ENCODE assay signal across 14 cellular contexts in the genomic region with DNA sequence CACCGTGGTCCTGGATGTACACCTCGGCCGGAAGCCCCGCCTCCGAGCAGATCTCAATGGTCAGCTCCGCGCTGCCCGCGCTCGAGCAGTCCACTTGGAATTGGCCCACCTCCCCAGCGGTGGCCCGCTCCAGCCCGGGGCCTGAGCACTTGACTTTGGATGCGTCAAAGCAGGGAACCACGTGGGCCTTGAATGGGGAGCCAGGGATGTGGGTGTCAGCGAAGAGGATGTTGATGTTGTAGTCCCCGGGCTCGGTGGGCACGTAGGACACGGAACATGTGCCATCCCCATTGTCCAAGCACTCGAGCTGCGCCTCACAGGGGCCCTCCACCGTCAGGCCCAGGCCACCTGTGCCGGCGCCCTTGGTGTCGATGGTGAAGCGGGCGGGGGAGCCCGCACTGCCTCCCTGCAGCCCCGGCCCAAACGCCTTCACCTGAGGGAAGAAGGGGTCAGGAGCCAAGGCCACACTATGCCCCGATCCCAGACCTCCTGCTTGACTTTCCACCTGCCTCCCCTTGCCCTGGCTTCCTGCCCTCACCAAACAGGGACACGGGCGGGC. TPM values are rescaled to one million over a fixed set of nuclear protein-coding genes. Genes with fewer than 3 reads are reported as not detected.
DNase-seq lines count a peak whose midpoint lies in the region; ATAC-seq and TF ChIP-seq lines count a peak whose summit lies in the region.
"Had no signal": no experiment of that assay in that cellular context is flagged by ENCODE, and none has a peak within 500 bp of the region (broad histone marks: within the 10 kb centered on the region; RNA-seq: fewer than 3 reads in every experiment).

No MANE protein-coding gene starts in this region.

- intact Hi-C loops in CD4-positive, alpha-beta memory T cell (cut with micrococcal nuclease): no loop called here
- intact Hi-C loops in CD14-positive monocyte (cut with micrococcal nuclease) (no loop called here), posterior vena cava (cut with DNase I) (no loop called here)

- H3K4me3 ChIP-seq in CD4-positive, alpha-beta memory T cell (ENCODE audit: low read length in 2 of 2): no peak overlapping the region
- peak overlapping the region; percentile 38 for H3K4me3 ChIP-seq in coronary artery
- H3K4me3 ChIP-seq in stomach smooth muscle (ENCODE audit: low read length in 2 of 2): no peak overlapping the region
- H3K4me3 ChIP-seq: BLaER1 had no signal

- peak overlapping the region in 5 of 7 donors; percentile 52 to 91 (median 78) for H3K27ac Mint-ChIP-seq in CD4-positive, alpha-beta memory T cell
- H3K27ac Mint-ChIP-seq in HFFc6 (peak overlapping the region; percentile 42; the same call in 1 of the 2 replicates), CD14-positive monocyte (peak overlapping the region in 3 of 7 donors; percentile 60 to 79 (median 69))

- no peaks in the 10 kb centered on the region for H3K9me3 ChIP-seq in CD4-positive, alpha-beta memory T cell (ENCODE audit: control insufficient read depth in 1 of 2, low read length in 2 of 2)
- no peaks in the 10 kb centered on the region for H3K9me3 ChIP-seq in stomach smooth muscle (ENCODE audit: control insufficient read depth in 2 of 2, low read length in 2 of 2)
- H3K9me3 ChIP-seq: Caco-2 had no signal

- H3K36me3 ChIP-seq in CD4-positive, alpha-beta memory T cell (ENCODE audit: insufficient read depth, low read length): peaks cover 82% of the 10 kb centered on the region
- peaks cover 51 to 65% of the 10 kb centered on the region in 2 donors for H3K36me3 ChIP-seq in stomach smooth muscle (ENCODE audit: control insufficient read depth in 2 of 2, insufficient read depth in 2 of 2, low read length in 2 of 2)

- TF ChIP-seq CTCF in HFFc6 (IDR thresholded peaks at IDR 0.05): no peak
- no peak for TF ChIP-seq CTCF in coronary artery (IDR thresholded peaks at IDR 0.05)
- no peak for TF ChIP-seq CTCF in CD14-positive monocyte (IDR thresholded peaks at IDR 0.05)

- peak overlapping the region; percentile 46 for H3K27ac ChIP-seq in CD4-positive, alpha-beta memory T cell (ENCODE audit: low read depth, low read length)
- H3K27ac ChIP-seq in coronary artery: peak overlapping the region; percentile 37 to 72
- H3K27ac ChIP-seq in stomach smooth muscle (ENCODE audit: low read length): peak overlapping the region; percentile 73
- H3K27ac ChIP-seq: BLaER1 had no signal

- H3K9ac ChIP-seq in stomach smooth muscle (ENCODE audit: low read length in 2 of 2): no peak overlapping the region
- H3K9ac ChIP-seq: BLaER1 had no signal

- CTCF ChIA-PET in CD4-positive, alpha-beta memory T cell (lab: Charles Lee; ENCODE audit: partially characterized antibody): no interaction called here

- no peak for ATAC-seq in HG02884 (IDR thresholded peaks at IDR 0.05; ENCODE audit: unreplicated experiment)

- peak in 1 of 5 donors; percentile 16 for DNase-seq in CD4-positive, alpha-beta memory T cell
- no peak for DNase-seq in HFFc6
- no peak for DNase-seq in coronary artery (ENCODE audit: low spot score)
- DNase-seq in CD14-positive monocyte (ENCODE audit: low spot score): no peak
- no peak for DNase-seq in posterior vena cava (ENCODE audit: low spot score)
- DNase-seq: Caco-2, DMS53, NCI-H1436, NCI-H2029 treated with DMSO at 0.1 percent for 48 hours, NCI-H510A treated with DMSO at 0.1 percent for 48 hours, SIG-M5 had no signal

- H3K4me1 ChIP-seq in CD4-positive, alpha-beta memory T cell (ENCODE audit: insufficient read depth, low read length): peaks cover 84% of the 10 kb centered on the region
- peaks cover 59% of the 10 kb centered on the region for H3K4me1 ChIP-seq in stomach smooth muscle (ENCODE audit: control insufficient read depth, insufficient read depth, low read length)
- H3K4me1 ChIP-seq: BLaER1, Caco-2 had no signal

- H3K4me1 Mint-ChIP-seq in CD4-positive, alpha-beta memory T cell: peaks cover 4 to 52% (median 15%) of the 10 kb centered on the region in 4 donors
- peaks cover 5% of the 10 kb centered on the region; the same call in 1 of the 2 replicates for H3K4me1 Mint-ChIP-seq in HFFc6 (ENCODE audit: low read depth)
- H3K4me1 Mint-ChIP-seq in CD14-positive monocyte: peaks cover 3% of the 10 kb centered on the region

- H3K4me3 Mint-ChIP-seq in CD4-positive, alpha-beta memory T cell: no peak overlapping the region
- H3K4me3 Mint-ChIP-seq in HFFc6: no peak overlapping the region
- H3K4me3 Mint-ChIP-seq in CD14-positive monocyte: no peak overlapping the region

- no peaks in the 10 kb centered on the region for H3K27me3 Mint-ChIP-seq in CD4-positive, alpha-beta memory T cell
- H3K27me3 Mint-ChIP-seq in HFFc6 (ENCODE audit: insufficient read depth) (peaks cover 14% of the 10 kb centered on the region), CD14-positive monocyte (ENCODE audit: low read depth in 3 of 3) (peaks cover 0 to 3% (median 0%) of the 10 kb centered on the region in 3 donors)

- POLR2A ChIA-PET in CD4-positive, alpha-beta memory T cell (lab: Charles Lee; ENCODE audit: partially characterized antibody): interaction anchor here (0.8 to 1.7 kb wide), 2 partner anchors 9 kb away, joined by 3 to 6 read pairs; no protein-coding TSS in a partner anchor

- H3K27me3 ChIP-seq in CD4-positive, alpha-beta memory T cell (ENCODE audit: insufficient read depth, low read length): no peaks in the 10 kb centered on the region
- H3K27me3 ChIP-seq in stomach smooth muscle (ENCODE audit: control insufficient read depth in 1 of 2, insufficient read depth in 2 of 2, low read length in 2 of 2): peaks cover 0 to 3% of the 10 kb centered on the region in 2 donors
- H3K27me3 ChIP-seq: BLaER1 had no signal

- H3K9me3 Mint-ChIP-seq in CD4-positive, alpha-beta memory T cell: no peaks in the 10 kb centered on the region
- H3K9me3 Mint-ChIP-seq in HFFc6: no peaks in the 10 kb centered on the region
- peaks cover 0 to 4% (median 0%) of the 10 kb centered on the region in 7 donors for H3K9me3 Mint-ChIP-seq in CD14-positive monocyte

- H3K36me3 Mint-ChIP-seq in CD4-positive, alpha-beta memory T cell: peaks cover 13 to 41% of the 10 kb centered on the region in 2 donors
- peaks cover 8% of the 10 kb centered on the region; the same call in 1 of the 2 replicates for H3K36me3 Mint-ChIP-seq in HFFc6 (ENCODE audit: low read depth)
- peaks cover 50 to 93% of the 10 kb centered on the region in 2 donors for H3K36me3 Mint-ChIP-seq in CD14-positive monocyte

RNA-seq across cellular contexts. Expression of gene FLNA, which starts 14.2 kb away (rescaled TPM):
- 100 to 1,000 TPM; 839 to 871 TPM for total RNA-seq in CD4-positive, alpha-beta memory T cell
- polyA plus RNA-seq in CD4-positive, alpha-beta memory T cell: 100 to 1,000 TPM in 1 of 2 donors, 10 to 100 TPM in 1; 87.4 to 683 TPM
- total RNA-seq in HFFc6 (2021; fragmentation: NEBNext Ultra II Directional; extraction: Animal tissue kit (Norgen Biotek cat#: 25700)): 1,000 to 10,000 TPM; 2,260 to 2,886 (median 2,666) TPM
- 100 to 1,000 TPM; 111 to 219 TPM for polyA plus RNA-seq in CD14-positive monocyte
- total RNA-seq in posterior vena cava: 1,000 to 10,000 TPM; 5,571 to 6,731 TPM

RNA-seq across cellular contexts. Expression of gene EMD, which starts 18.9 kb away (rescaled TPM):
- total RNA-seq in CD4-positive, alpha-beta memory T cell: 10 to 100 TPM; 84.3 to 88.7 TPM
- polyA plus RNA-seq in CD4-positive, alpha-beta memory T cell: 10 to 100 TPM; 30.3 to 38.2 TPM
- 100 to 1,000 TPM in 4 of 6 experiments, 10 to 100 TPM in 2; 84.8 to 119 (median 108) TPM for total RNA-seq in HFFc6 (2021; fragmentation: NEBNext Ultra II Directional; extraction: Animal tissue kit (Norgen Biotek cat#: 25700))
- polyA plus RNA-seq in CD14-positive monocyte: 10 to 100 TPM; 14.0 to 17.6 TPM
- total RNA-seq in posterior vena cava: 10 to 100 TPM; 61.8 to 67.2 TPM

RNA-seq across cellular contexts. Expression of gene RPL10, which starts 37.9 kb away (rescaled TPM):
- total RNA-seq in CD4-positive, alpha-beta memory T cell: 1,000 to 10,000 TPM; 5,157 to 5,386 TPM
- 1,000 to 10,000 TPM; 4,018 to 5,740 TPM for polyA plus RNA-seq in CD4-positive, alpha-beta memory T cell
- 1,000 to 10,000 TPM; 1,764 to 1,978 (median 1,934) TPM for total RNA-seq in HFFc6 (2021; fragmentation: NEBNext Ultra II Directional; extraction: Animal tissue kit (Norgen Biotek cat#: 25700))
- polyA plus RNA-seq in CD14-positive monocyte: 1,000 to 10,000 TPM; 1,536 to 1,724 TPM
- total RNA-seq in posterior vena cava: 1,000 to 10,000 TPM; 2,294 to 2,387 TPM

RNA-seq across cellular contexts. Expression of gene DNASE1L1, which starts 48.8 kb away (rescaled TPM):
- 10 to 100 TPM; 25.3 to 26.3 TPM for total RNA-seq in CD4-positive, alpha-beta memory T cell
- 10 to 100 TPM; 14.0 to 16.2 TPM for polyA plus RNA-seq in CD4-positive, alpha-beta memory T cell
- total RNA-seq in HFFc6 (2021; fragmentation: NEBNext Ultra II Directional; extraction: Animal tissue kit (Norgen Biotek cat#: 25700)): 10 to 100 TPM; 74.8 to 96.3 (median 87.4) TPM
- 10 to 100 TPM; 26.2 to 27.2 TPM for polyA plus RNA-seq in CD14-positive monocyte
- total RNA-seq in posterior vena cava: 10 to 100 TPM; 15.9 to 20.0 TPM

RNA-seq across cellular contexts. Expression of gene TAFAZZIN, which starts 51.1 kb away (rescaled TPM):
- total RNA-seq in CD4-positive, alpha-beta memory T cell: 100 to 1,000 TPM; 139 to 141 TPM
- 10 to 100 TPM; 47.3 to 48.2 TPM for polyA plus RNA-seq in CD4-positive, alpha-beta memory T cell
- total RNA-seq in HFFc6 (2021; fragmentation: NEBNext Ultra II Directional; extraction: Animal tissue kit (Norgen Biotek cat#: 25700)): 10 to 100 TPM; 13.0 to 17.3 (median 15.1) TPM
- 10 to 100 TPM; 21.7 to 21.9 TPM for polyA plus RNA-seq in CD14-positive monocyte
- 10 to 100 TPM; 25.3 to 28.1 TPM for total RNA-seq in posterior vena cava
